In the genomic region with DNA sequence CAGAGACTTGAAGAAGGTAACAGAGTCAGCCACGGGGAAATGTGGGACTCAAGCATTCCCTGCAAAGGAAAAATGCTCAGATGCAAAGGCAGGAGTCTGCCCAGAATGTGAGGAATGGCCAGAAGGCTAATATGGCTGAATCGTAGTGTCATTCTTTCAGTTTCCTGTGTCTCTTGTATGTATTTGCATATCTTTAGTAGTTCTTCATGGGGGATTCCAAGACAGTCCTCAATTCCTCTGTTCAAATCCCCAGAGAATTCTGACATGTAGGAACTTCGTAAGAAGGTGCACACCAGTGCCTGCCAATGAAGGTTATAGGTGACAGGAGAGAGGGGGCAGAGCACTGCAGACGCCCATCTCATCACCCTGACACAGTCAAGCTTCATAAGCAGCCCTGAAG, we compare ENCODE assay signal across 24 cellular contexts.
DNase-seq lines count a peak whose midpoint lies in the region; ATAC-seq and TF ChIP-seq lines count a peak whose summit lies in the region.
"Had no signal": no experiment of that assay in that cellular context is flagged by ENCODE, and none has a peak within 500 bp of the region (broad histone marks: within the 10 kb centered on the region; RNA-seq: fewer than 3 reads in every experiment).

No MANE protein-coding gene starts in this region.

- CTCF ChIA-PET in WTC11 (lab: Charles Lee): no interaction called here

- peak; percentile 46 for ATAC-seq in GM18502 (IDR thresholded peaks at IDR 0.05; ENCODE audit: poor library complexity, unreplicated experiment)
- peak; percentile 56 for ATAC-seq in GM21367 (IDR thresholded peaks at IDR 0.05; ENCODE audit: unreplicated experiment)
- ATAC-seq in WTC11: peak; percentile 53
- peak in 1 of 2 donors; percentile 45 for ATAC-seq in naive B cell (ENCODE audit: low read depth in 2 of 2)
- ATAC-seq: A549, HepG2, Panc1, T-cell had no signal

- no peak for TF ChIP-seq CTCF in WTC11 (IDR thresholded peaks at IDR 0.05)

- no peak overlapping the region for H3K27ac Mint-ChIP-seq in WTC11
- peak overlapping the region in 1 of 6 donors; percentile 12 for H3K27ac Mint-ChIP-seq in naive B cell
- H3K27ac Mint-ChIP-seq: CD4-positive, alpha-beta memory T cell; T-cell had no signal

- POLR2A ChIA-PET in WTC11 (lab: Charles Lee): no interaction called here

- H3K4me1 Mint-ChIP-seq in WTC11: peaks cover 7% of the 10 kb centered on the region
- peaks cover 0 to 7% (median 4%) of the 10 kb centered on the region in 3 donors for H3K4me1 Mint-ChIP-seq in naive B cell
- H3K4me1 Mint-ChIP-seq: CD4-positive, alpha-beta memory T cell; T-cell had no signal

- H3K27me3 Mint-ChIP-seq in WTC11 (ENCODE audit: low read depth): no peaks in the 10 kb centered on the region
- H3K27me3 Mint-ChIP-seq in naive B cell: peaks cover 0 to 6% (median 0%) of the 10 kb centered on the region in 3 donors

- H3K9me3 Mint-ChIP-seq in WTC11 (no peaks in the 10 kb centered on the region), naive B cell (no peaks in the 10 kb centered on the region)
- H3K9me3 Mint-ChIP-seq: CD4-positive, alpha-beta memory T cell; T-cell had no signal

- no peaks in the 10 kb centered on the region for H3K36me3 Mint-ChIP-seq in WTC11
- H3K36me3 Mint-ChIP-seq in naive B cell: no peaks in the 10 kb centered on the region
- H3K36me3 Mint-ChIP-seq: CD4-positive, alpha-beta memory T cell; T-cell had no signal

- H3K4me3 Mint-ChIP-seq in WTC11: no peak overlapping the region
- H3K4me3 Mint-ChIP-seq in naive B cell: peak overlapping the region in 1 of 8 donors; percentile 17
- H3K4me3 Mint-ChIP-seq: CD4-positive, alpha-beta memory T cell; T-cell had no signal

- no peak for DNase-seq in WTC11 (ENCODE audit: low spot score)
- peak; percentile 1 for DNase-seq in naive B cell
- no peak for DNase-seq in NCI-H345 (lab: John Stamatoyannopoulos, UW)
- no peak for DNase-seq in ecto neural progenitor cell (ENCODE audit: low spot score)
- DNase-seq in NCI-H1417 treated with DMSO at 0.1 percent for 48 hours (lab: John Stamatoyannopoulos, UW): no peak
- no peak for DNase-seq in mesenteric fat pad (ENCODE audit: low spot score)
- DNase-seq: C1 segment of cervical spinal cord; CD4-positive, alpha-beta memory T cell; COR-L47; DMS53; Kasumi-1; NCI-H1092 treated with DMSO at 0.1 percent for 48 hours; NCI-H1436 treated with DMSO at 0.1 percent for 48 hours; NCI-H1930; NCI-H2107; NCI-H446; NCI-H524 treated with DMSO at 0.1 percent for 48 hours; SHP77; T-cell had no signal

TF ChIP-seq in WTC11, 78 proteins besides CTCF, POLR2A, EP300 and RAD21:
- TF ChIP-seq RORB (CRISPR knock-in tag; IDR thresholded peaks at IDR 0.05) (no peak), OVOL2 (CRISPR knock-in tag; IDR thresholded peaks at IDR 0.05; ENCODE audit: borderline replicate concordance) (no peak), MYBL2 (CRISPR knock-in tag; IDR thresholded peaks at IDR 0.05) (no peak), HMGA2 (CRISPR knock-in tag; IDR thresholded peaks at IDR 0.05) (no peak), SMAD3 (CRISPR knock-in tag; IDR thresholded peaks at IDR 0.05; ENCODE audit: borderline replicate concordance) (no peak), HMGXB4 (CRISPR knock-in tag; IDR thresholded peaks at IDR 0.05) (no peak)
TF ChIP-seq in WTC11: peak in this region for 0.
